ENCODE assay signal across 1 cellular context in genomic region chr17:72502111-72502939, GRCh38.
A peak's percentile ranks its signal among the peaks of the same experiment; 100 is the strongest.
TF ChIP-seq lines count a peak whose summit lies in the region.

No MANE protein-coding gene starts in this region.

TF ChIP-seq in HepG2, 621 proteins besides CTCF, POLR2A, EP300 and RAD21 (continued from another document and continues in another):
- TF ChIP-seq THAP11 (CRISPR knock-in tag; IDR thresholded peaks at IDR 0.05) (peak; percentile 58; the same call in 1 of the 2 replicates), MAFF (IDR thresholded peaks at IDR 0.05; ENCODE audit: low read depth, low read length) (no peak), HNRNPH1 (optimal IDR thresholded peaks at IDR 0.05; ENCODE audit: low read depth, low read length) (no peak), ESRRA (CRISPR knock-in tag; IDR thresholded peaks at IDR 0.05; ENCODE audit: low read depth) (0 out of 2 replicates have a peak, but pooled peaks have one; percentile 6), ZMYM2 (CRISPR knock-in tag; IDR thresholded peaks at IDR 0.05) (0 out of 2 replicates have a peak, but pooled peaks have one; percentile 72), NFE2L2 (IDR thresholded peaks at IDR 0.05; ENCODE audit: low read length) (no peak), MAX (IDR thresholded peaks at IDR 0.05) (peak; percentile 94), TBX3 (IDR thresholded peaks at IDR 0.05; ENCODE audit: borderline replicate concordance) (no peak), POGK (CRISPR knock-in tag; conservative IDR thresholded peaks at IDR 0.05) (peak; percentile 77), ZNF570 (CRISPR knock-in tag; IDR thresholded peaks at IDR 0.05; ENCODE audit: borderline replicate concordance) (no peak), TRIM24 (CRISPR knock-in tag; IDR thresholded peaks at IDR 0.05) (no peak), BCL3 (CRISPR knock-in tag; IDR thresholded peaks at IDR 0.05) (0 out of 2 replicates have a peak, but pooled peaks have one; percentile 68), FOXO4 (CRISPR knock-in tag; conservative IDR thresholded peaks at IDR 0.05) (no peak), ZSCAN22 (CRISPR knock-in tag; IDR thresholded peaks at IDR 0.05) (no peak; the same call in 1 of the 2 replicates), HOXD1 (CRISPR knock-in tag; IDR thresholded peaks at IDR 0.05) (0 out of 2 replicates have a peak, but pooled peaks have one; percentile 80), NFAT5 (CRISPR knock-in tag; IDR thresholded peaks at IDR 0.05) (peak; percentile 73; the same call in 1 of the 2 replicates), ZNF276 (CRISPR knock-in tag; IDR thresholded peaks at IDR 0.05; ENCODE audit: low read depth) (no peak), ZNF547 (CRISPR knock-in tag; IDR thresholded peaks at IDR 0.05) (peak; percentile 34; the same call in 1 of the 2 replicates), CREM (IDR thresholded peaks at IDR 0.05) (peak; percentile 69; the same call in 1 of the 2 replicates), CREM (CRISPR knock-in tag; IDR thresholded peaks at IDR 0.05) (no peak), HMGA1 (CRISPR knock-in tag; conservative IDR thresholded peaks at IDR 0.05) (no peak), KDM5A (IDR thresholded peaks at IDR 0.05; ENCODE audit: borderline replicate concordance, low read length) (peak; percentile 52; the same call in 1 of the 2 replicates), ZNF501 (CRISPR knock-in tag; IDR thresholded peaks at IDR 0.05) (0 out of 2 replicates have a peak, but pooled peaks have one; percentile 7), ELF1 (CRISPR knock-in tag; IDR thresholded peaks at IDR 0.05) (no peak), NPAS2 (CRISPR knock-in tag; IDR thresholded peaks at IDR 0.05; ENCODE audit: borderline replicate concordance) (0 out of 2 replicates have a peak, but pooled peaks have one; percentile 29), RERE (CRISPR knock-in tag; IDR thresholded peaks at IDR 0.05; ENCODE audit: low read depth) (peak; percentile 87), SRF (IDR thresholded peaks at IDR 0.05; ENCODE audit: low read depth, low read length) (0 out of 2 replicates have a peak, but pooled peaks have one; percentile 14), ZNF343 (CRISPR knock-in tag; IDR thresholded peaks at IDR 0.05) (no peak; the same call in 1 of the 2 replicates), ATF7-NPFF (CRISPR knock-in tag; IDR thresholded peaks at IDR 0.05; ENCODE audit: low read depth) (peak; percentile 74; the same call in 1 of the 2 replicates), NFIB (CRISPR knock-in tag; IDR thresholded peaks at IDR 0.05; ENCODE audit: borderline replicate concordance) (no peak), ETV6 (CRISPR knock-in tag; conservative IDR thresholded peaks at IDR 0.05) (no peak), SNAPC4 (CRISPR knock-in tag; IDR thresholded peaks at IDR 0.05) (no peak), ELF4 (CRISPR knock-in tag; IDR thresholded peaks at IDR 0.05; ENCODE audit: borderline replicate concordance) (no peak), ZNF883 (CRISPR knock-in tag; IDR thresholded peaks at IDR 0.05; ENCODE audit: not compliant biosample characterization) (no peak), KLF6 (CRISPR knock-in tag; IDR thresholded peaks at IDR 0.05) (no peak), ZNF253 (CRISPR knock-in tag; IDR thresholded peaks at IDR 0.05; ENCODE audit: borderline replicate concordance) (no peak), ARNT2 (CRISPR knock-in tag; IDR thresholded peaks at IDR 0.05; ENCODE audit: low read depth) (peak; percentile 51; the same call in 1 of the 2 replicates)
